ENCODE assay signal across 16 cellular contexts in genomic region chr2:235546151-235546435, GRCh38. TPM values are rescaled to one million over a fixed set of nuclear protein-coding genes. Genes with fewer than 3 reads are reported as not detected.
A peak's percentile ranks its signal among the peaks of the same experiment; 100 is the strongest.
DNase-seq lines count a peak whose midpoint lies in the region; ATAC-seq and TF ChIP-seq lines count a peak whose summit lies in the region.
"Had no signal": no experiment of that assay in that cellular context is flagged by ENCODE, and none has a peak within 500 bp of the region (broad histone marks: within the 10 kb centered on the region; RNA-seq: fewer than 3 reads in every experiment).

No MANE protein-coding gene starts in this region.

- no peaks in the 10 kb centered on the region for H3K36me3 ChIP-seq in MM.1S (replicated peaks; ENCODE audit: insufficient read depth, low read length)
- no peaks in the 10 kb centered on the region for H3K36me3 ChIP-seq in osteoblast (ENCODE audit: insufficient read depth, low read length)
- no peaks in the 10 kb centered on the region for H3K36me3 ChIP-seq in spleen

- H3K27me3 ChIP-seq in MM.1S (replicated peaks; ENCODE audit: insufficient read depth, low read length) (no peaks in the 10 kb centered on the region), osteoblast (ENCODE audit: insufficient read depth, low read length) (no peaks in the 10 kb centered on the region), spleen (replicated peaks in 1 of 7) (no peaks in the 10 kb centered on the region)
- no peaks in the 10 kb centered on the region for H3K27me3 ChIP-seq in CD4-positive, alpha-beta T cell (ENCODE audit: control insufficient read depth, insufficient read depth, low read length)

- no peak for DNase-seq in MM.1S
- DNase-seq in glutamatergic neuron, result no peak
- peak; percentile 59 for DNase-seq in osteoblast (ENCODE audit: insufficient read length, low spot score, missing footprints)
- peak; percentile 40 for DNase-seq in spleen
- DNase-seq in CD4-positive, alpha-beta T cell, result no peak
- no peak for DNase-seq in SKM-1 treated with dmso at 0.1 percent for 144 hours (lab: John Stamatoyannopoulos, UW; ENCODE audit: unreplicated experiment)
- no peak for DNase-seq in T1000 (lab: John Stamatoyannopoulos, UW)
- DNase-seq: Calu3; CD4-positive, CD25-positive, alpha-beta regulatory T cell; DMS79; GOT3; H9 had no signal

- TF ChIP-seq POLR2A in spleen (IDR thresholded peaks at IDR 0.05), result no peak

- H3F3A ChIP-seq in MM.1S (ENCODE audit: insufficient read depth, low read length), result no peaks in the 10 kb centered on the region; the same call in 1 of the 2 replicates

- H4K20me1 ChIP-seq in MM.1S (ENCODE audit: insufficient read depth, low read length) (no peaks in the 10 kb centered on the region), osteoblast (ENCODE audit: insufficient read depth, low read length) (peaks cover 65% of the 10 kb centered on the region)

- ATAC-seq in CD4-positive, alpha-beta T cell (ENCODE audit: poor library complexity), result no peak
- no peak for ATAC-seq in HG02970 (IDR thresholded peaks at IDR 0.05; ENCODE audit: low FRiP score, unreplicated experiment)
- ATAC-seq: K562 had no signal

- H3K27ac ChIP-seq in MM.1S (ENCODE audit: low read length) (peak overlapping the region; percentile 46; the same call in 1 of the 2 replicates), osteoblast (ENCODE audit: low read depth, low read length) (no peak overlapping the region), spleen (no peak overlapping the region)
- no peak overlapping the region for H3K27ac ChIP-seq in CD4-positive, alpha-beta T cell (ENCODE audit: low read depth, low read length)
- H3K27ac ChIP-seq: HL-60 had no signal

- no peak overlapping the region for H3K9ac ChIP-seq in MM.1S (ENCODE audit: low read length)

- H3K27ac Mint-ChIP-seq in glutamatergic neuron (ENCODE audit: unreplicated experiment), result peak overlapping the region; percentile 87
- H3K27ac Mint-ChIP-seq in CD4-positive, alpha-beta T cell, result no peak overlapping the region
- H3K27ac Mint-ChIP-seq: B cell had no signal

- WGBS in spleen, 5 donors, result 83 to 96% (median 92%) methylated on average over 3 of the region's 3 CpGs

- TF ChIP-seq CTCF in MM.1S (IDR thresholded peaks at IDR 0.05; ENCODE audit: low read length), result no peak
- no peak for TF ChIP-seq CTCF in glutamatergic neuron (IDR thresholded peaks at IDR 0.05; ENCODE audit: partially characterized antibody, unreplicated experiment)
- TF ChIP-seq CTCF in osteoblast (IDR thresholded peaks at IDR 0.05; ENCODE audit: extremely low read depth, low read depth, low read length), result no peak
- TF ChIP-seq CTCF in spleen (IDR thresholded peaks at IDR 0.05 in 8 of 11, conservative IDR thresholded peaks at IDR 0.05 in 3 of 11), result no peak
- no peak for TF ChIP-seq CTCF in CD4-positive, alpha-beta T cell (IDR thresholded peaks at IDR 0.05)

- H2AFZ ChIP-seq in MM.1S (ENCODE audit: low read length), result no peak overlapping the region
- no peak overlapping the region for H2AFZ ChIP-seq in osteoblast (ENCODE audit: low read length)

- CTCF ChIA-PET in CD4-positive, alpha-beta T cell (lab: Charles Lee), result no interaction called here

- peaks cover 36% of the 10 kb centered on the region for H3K4me1 ChIP-seq in MM.1S (ENCODE audit: low read length)
- H3K4me1 ChIP-seq in osteoblast (ENCODE audit: insufficient read depth, low read length), result peaks cover 7% of the 10 kb centered on the region
- H3K4me1 ChIP-seq in spleen, result peaks cover 0 to 18% (median 2%) of the 10 kb centered on the region in 6 donors

- intact Hi-C loops in spleen (cut with DNase I; ENCODE audit: low total_unique reads), result no loop called here
- intact Hi-C loops in CD4-positive, alpha-beta T cell (cut with DNase I, micrococcal nuclease), result no loop called here

- H3K9me3 ChIP-seq in MM.1S (replicated peaks; ENCODE audit: insufficient read depth, low read length) (no peaks in the 10 kb centered on the region), osteoblast (ENCODE audit: low read depth, low read length) (no peaks in the 10 kb centered on the region), spleen (no peaks in the 10 kb centered on the region)
- no peaks in the 10 kb centered on the region for H3K9me3 ChIP-seq in CD4-positive, alpha-beta T cell (ENCODE audit: control insufficient read depth, low read length)

- H3K4me2 ChIP-seq in MM.1S (ENCODE audit: low read depth, low read length), result no peak overlapping the region
- H3K4me2 ChIP-seq in osteoblast (ENCODE audit: insufficient read depth, low read length), result no peak overlapping the region

- H3K79me2 ChIP-seq in MM.1S (ENCODE audit: low read length), result peaks cover 92% of the 10 kb centered on the region
- peaks cover 81% of the 10 kb centered on the region for H3K79me2 ChIP-seq in osteoblast (ENCODE audit: insufficient read depth, low read length)

- H3K36me3 Mint-ChIP-seq in glutamatergic neuron (ENCODE audit: unreplicated experiment), result no peaks in the 10 kb centered on the region
- H3K36me3 Mint-ChIP-seq in CD4-positive, alpha-beta T cell (ENCODE audit: low read depth), result no peaks in the 10 kb centered on the region
- H3K36me3 Mint-ChIP-seq: CD4-positive, CD25-positive, alpha-beta regulatory T cell had no signal

- POLR2A ChIA-PET in CD4-positive, alpha-beta T cell (lab: Charles Lee), result no interaction called here

- H3K4me3 Mint-ChIP-seq in glutamatergic neuron (ENCODE audit: unreplicated experiment), result peak overlapping the region; percentile 13
- H3K4me3 Mint-ChIP-seq in CD4-positive, alpha-beta T cell, result no peak overlapping the region
- H3K4me3 Mint-ChIP-seq: B cell; CD4-positive, CD25-positive, alpha-beta regulatory T cell; H9 had no signal

- peaks cover 27% of the 10 kb centered on the region for H3K4me1 Mint-ChIP-seq in glutamatergic neuron (ENCODE audit: low read depth, unreplicated experiment)
- no peaks in the 10 kb centered on the region for H3K4me1 Mint-ChIP-seq in CD4-positive, alpha-beta T cell (ENCODE audit: low read depth)
- H3K4me1 Mint-ChIP-seq: B cell; CD4-positive, CD25-positive, alpha-beta regulatory T cell had no signal

- no peaks in the 10 kb centered on the region for H3K9me2 ChIP-seq in MM.1S (replicated peaks; ENCODE audit: insufficient read depth, low read length)

- H3K9me3 Mint-ChIP-seq in glutamatergic neuron (ENCODE audit: unreplicated experiment), result peaks cover 13% of the 10 kb centered on the region
- no peaks in the 10 kb centered on the region for H3K9me3 Mint-ChIP-seq in CD4-positive, alpha-beta T cell
- H3K9me3 Mint-ChIP-seq: H9 had no signal

- no peak overlapping the region for H3K4me3 ChIP-seq in MM.1S (ENCODE audit: low read length)
- H3K4me3 ChIP-seq in osteoblast (ENCODE audit: insufficient read depth, low read length), result no peak overlapping the region
- no peak overlapping the region for H3K4me3 ChIP-seq in spleen
- H3K4me3 ChIP-seq: K562 had no signal

- H3K27me3 Mint-ChIP-seq in glutamatergic neuron (ENCODE audit: unreplicated experiment), result peaks cover 10% of the 10 kb centered on the region
- H3K27me3 Mint-ChIP-seq in CD4-positive, alpha-beta T cell, result no peaks in the 10 kb centered on the region
- H3K27me3 Mint-ChIP-seq: CD4-positive, CD25-positive, alpha-beta regulatory T cell had no signal

RNA-seq across cellular contexts. Expression of gene AGAP1, which starts 52.2 kb away (rescaled TPM):
- 153 TPM for total RNA-seq in glutamatergic neuron (ENCODE audit: unreplicated experiment)
- total RNA-seq in osteoblast, result 18.5 and 19.7 TPM in 2 replicates
- total RNA-seq in spleen, result 10 to 100 TPM in 5 of 7 donors, 1 to 10 TPM in 2; 8.4 to 26.6 (median 16.7) TPM
- 1 to 10 TPM; 1.1 to 2.8 (median 1.3) TPM for polyA plus RNA-seq in spleen
- total RNA-seq in CD4-positive, alpha-beta T cell, result 1 to 10 TPM; 2.6 to 3.1 TPM
- total RNA-seq: B cell had no signal
- polyA plus RNA-seq: CD4-positive, CD25-positive, alpha-beta regulatory T cell had no signal

Comparison
In these comparisons a context has a peak if more than half of its experiments do, and no peak if none do; other contexts are left out.
1. DNase-seq: peak in osteoblast (single experiment) and spleen (single experiment); none in MM.1S (single experiment), glutamatergic neuron (single experiment), CD4-positive, alpha-beta T cell (0 of 10), SKM-1 treated with dmso at 0.1 percent for 144 hours (single experiment) and T1000 (single experiment).